17 cellular contexts compared by ENCODE assay signal in genomic region chr17:78419970-78420820, GRCh38. TPM values are rescaled to one million over a fixed set of nuclear protein-coding genes. Genes with fewer than 3 reads are reported as not detected.
DNase-seq lines count a peak whose midpoint lies in the region; ATAC-seq, FAIRE-seq and TF ChIP-seq lines count a peak whose summit lies in the region.
"Had no signal": no experiment of that assay in that cellular context is flagged by ENCODE, and none has a peak within 500 bp of the region (broad histone marks: within the 10 kb centered on the region; RNA-seq: fewer than 3 reads in every experiment).

No MANE protein-coding gene starts in this region.

- H3K18ac ChIP-seq in H1 (ENCODE audit: extremely low read depth, low read length) (no peak overlapping the region), mesenchymal stem cell (ENCODE audit: low read depth in 1 of 2, low read length in 2 of 2) (peak overlapping the region in 1 of 2 experiments; percentile 39)

- peak overlapping the region in 2 of 3 donors; percentile 12 to 72 for H3K27ac Mint-ChIP-seq in CD4-positive, CD25-positive, alpha-beta regulatory T cell

- H3K9ac ChIP-seq in H1 (replicated peaks in 1 of 4; ENCODE audit: extremely low read depth in 1 of 4, low read depth in 3 of 4, low read length in 3 of 4) = no peak overlapping the region
- peak overlapping the region; percentile 32 for H3K9ac ChIP-seq in mesenchymal stem cell (ENCODE audit: low read length)
- H3K9ac ChIP-seq: SK-N-SH had no signal

- H3K36me3 ChIP-seq in CD4-positive, CD25-positive, alpha-beta regulatory T cell (ENCODE audit: control insufficient read depth, insufficient read depth, low read length) = peaks cover 64% of the 10 kb centered on the region
- H3K36me3 ChIP-seq in H1 (ENCODE audit: control insufficient read depth in 2 of 4, insufficient read depth in 4 of 4, low read length in 3 of 4) (peaks cover 11 to 43% (median 28%) of the 10 kb centered on the region in 4 experiments; a peak in 7 of 8 replicates), mesenchymal stem cell (ENCODE audit: control insufficient read depth in 1 of 2, insufficient read depth in 2 of 2, low read depth in 1 of 2, low read length in 2 of 2) (peaks cover 59 to 90% of the 10 kb centered on the region in 2 experiments)

- H4K5ac ChIP-seq in H1 (ENCODE audit: insufficient read length, low read depth, low read length) = no peak overlapping the region

- no peaks in the 10 kb centered on the region; the same call in 1 of the 2 replicates for H3K23me2 ChIP-seq in H1 (ENCODE audit: low read depth, low read length)

- 0 out of 2 replicates have a peak overlapping the region, but pooled peaks have one; percentile 39 for H2BK5ac ChIP-seq in H1 (ENCODE audit: low read depth, low read length)
- H2BK5ac ChIP-seq in mesenchymal stem cell (ENCODE audit: low read depth, low read length, poor library complexity, severe bottlenecking) = no peak overlapping the region

- no peak overlapping the region for H3K4ac ChIP-seq in H1 (replicated peaks; ENCODE audit: insufficient read length, low read depth, low read length)
- H3K4ac ChIP-seq in mesenchymal stem cell (ENCODE audit: low read depth in 1 of 2, low read length in 2 of 2) = peak overlapping the region in 1 of 2 experiments; percentile 24

- H3K4me3 ChIP-seq in A549 = no peak overlapping the region
- no peak overlapping the region for H3K4me3 ChIP-seq in CD4-positive, CD25-positive, alpha-beta regulatory T cell (ENCODE audit: low read depth, low read length)
- no peak overlapping the region for H3K4me3 ChIP-seq in H1 (ENCODE audit: extremely low read depth in 1 of 4, insufficient read depth in 2 of 4, low read depth in 3 of 4, low read length in 4 of 4)
- no peak overlapping the region for H3K4me3 ChIP-seq in mesenchymal stem cell (ENCODE audit: insufficient read depth in 1 of 2, low read depth in 1 of 2, low read length in 2 of 2)

- peaks cover 0 to 17% of the 10 kb centered on the region in 2 experiments; a peak in 2 of 4 replicates for H3K79me2 ChIP-seq in H1 (ENCODE audit: control insufficient read depth in 1 of 2, insufficient read depth in 2 of 2, low read length in 2 of 2)

- no peak overlapping the region for H3K4me3 Mint-ChIP-seq in CD4-positive, CD25-positive, alpha-beta regulatory T cell

- H2BK120ac ChIP-seq in H1 (replicated peaks; ENCODE audit: low read depth, low read length) (no peak overlapping the region), mesenchymal stem cell (ENCODE audit: low read depth, low read length) (no peak overlapping the region)

- TF ChIP-seq POLR2A in A549 (IDR thresholded peaks at IDR 0.05; ENCODE audit: low read length) = no peak
- TF ChIP-seq POLR2A in H1 (IDR thresholded peaks at IDR 0.05; ENCODE audit: control extremely low read depth in 1 of 2, low read depth in 2 of 2, low read length in 2 of 2) = no peak

- no peak overlapping the region for H2BK20ac ChIP-seq in H1 (ENCODE audit: low read length)

- CTCF ChIA-PET in A549 (lab: Yijun Ruan, JAX) = interaction anchor here (0.7 to 12.8 kb wide), 15 partner anchors 16 to 288 kb away, joined by 3 to 388 read pairs (median 26); partner anchors contain the start of gene SOCS3
- CTCF ChIA-PET in H1 (lab: Charles Lee; ENCODE audit: partially characterized antibody) = interaction anchor here (0.7 to 13.7 kb wide), 19 partner anchors 8 to 170 kb away, joined by 3 to 257 read pairs (median 4); partner anchors contain the start of gene SOCS3

- H3K79me1 ChIP-seq in H1 (ENCODE audit: low read depth, low read length) (peaks cover 4% of the 10 kb centered on the region), mesenchymal stem cell (replicated peaks; ENCODE audit: low read length, poor library complexity, severe bottlenecking) (peaks cover 33% of the 10 kb centered on the region)

- peaks cover 4 to 37% (median 13%) of the 10 kb centered on the region in 4 donors for H3K4me1 Mint-ChIP-seq in CD4-positive, CD25-positive, alpha-beta regulatory T cell

- DNase-seq in A549 (ENCODE audit: low read depth in 1 of 2, low spot score in 1 of 2) = no peak
- no peak for DNase-seq in CD4-positive, CD25-positive, alpha-beta regulatory T cell
- DNase-seq in H1 (ENCODE audit: low read depth in 1 of 2, low spot score in 2 of 2) = no peak
- DNase-seq in mesenchymal stem cell = no peak
- no peak for DNase-seq in NCI-H187 (lab: John Stamatoyannopoulos, UW)
- DNase-seq in CD1c-positive myeloid dendritic cell (ENCODE audit: extremely low spot score) = no peak
- DNase-seq: CD8-positive, alpha-beta memory T cell; GDM1; SK-N-SH; stimulated activated CD4-positive, alpha-beta T cell treated with anti-CD3 and anti-CD28 coated beads, Interleukin-4, amount 100 ng/mL, for 1 hour; stimulated activated naive CD4-positive, alpha-beta T cell had no signal

- H3K27me3 Mint-ChIP-seq in CD4-positive, CD25-positive, alpha-beta regulatory T cell = no peaks in the 10 kb centered on the region
- H3K27me3 Mint-ChIP-seq: CD8-positive, alpha-beta memory T cell had no signal

- TF ChIP-seq CTCF in A549 (IDR thresholded peaks at IDR 0.05) = no peak
- TF ChIP-seq CTCF in H1 (IDR thresholded peaks at IDR 0.05; ENCODE audit: control extremely low read depth in 1 of 3, insufficient read depth in 1 of 3, low read depth in 1 of 3, low read length in 3 of 3) = no peak

- H2AK5ac ChIP-seq in H1 (ENCODE audit: low read depth, low read length) = no peak overlapping the region
- H2AK5ac ChIP-seq in mesenchymal stem cell (ENCODE audit: low read length, severe bottlenecking) = peak overlapping the region; percentile 43

- H2BK12ac ChIP-seq in H1 (ENCODE audit: low read depth, low read length) = no peak overlapping the region
- peak overlapping the region in 1 of 2 experiments; percentile 65 for H2BK12ac ChIP-seq in mesenchymal stem cell (ENCODE audit: low read length in 2 of 2)

- no peak overlapping the region for H3K14ac ChIP-seq in H1 (ENCODE audit: insufficient read length)
- no peak overlapping the region for H3K14ac ChIP-seq in mesenchymal stem cell (ENCODE audit: low read length in 2 of 2)

- H3K27me3 ChIP-seq in CD4-positive, CD25-positive, alpha-beta regulatory T cell (ENCODE audit: control insufficient read depth, insufficient read depth, low read length) = no peaks in the 10 kb centered on the region
- no peaks in the 10 kb centered on the region for H3K27me3 ChIP-seq in H1 (replicated peaks in 1 of 4; ENCODE audit: control insufficient read depth in 3 of 4, extremely low read depth in 1 of 4, insufficient read depth in 3 of 4, low read length in 3 of 4)
- H3K27me3 ChIP-seq in mesenchymal stem cell (ENCODE audit: control insufficient read depth in 1 of 2, insufficient read depth in 1 of 2, low read length in 2 of 2) = no peaks in the 10 kb centered on the region

- no peak overlapping the region for H2BK15ac ChIP-seq in H1 (ENCODE audit: low read length)
- peak overlapping the region; percentile 15 for H2BK15ac ChIP-seq in mesenchymal stem cell (ENCODE audit: low read depth, poor library complexity, severe bottlenecking)

- H3K23ac ChIP-seq in H1 (ENCODE audit: insufficient read length) = no peak overlapping the region
- no peak overlapping the region for H3K23ac ChIP-seq in mesenchymal stem cell (ENCODE audit: low read length in 2 of 2)

- H4K91ac ChIP-seq in H1 (replicated peaks; ENCODE audit: insufficient read length, low read length) (no peak overlapping the region), mesenchymal stem cell (ENCODE audit: low read length) (peak overlapping the region; percentile 61)

- ATAC-seq in A549 = no peak
- no peak for ATAC-seq in CD4-positive, CD25-positive, alpha-beta regulatory T cell (ENCODE audit: low read depth in 2 of 2)
- no peak for ATAC-seq in GM19023 (IDR thresholded peaks at IDR 0.05; ENCODE audit: unreplicated experiment)
- no peak for ATAC-seq in HG02642 (IDR thresholded peaks at IDR 0.05; ENCODE audit: poor library complexity, unreplicated experiment)
- ATAC-seq: activated CD4-positive, CD25-positive, alpha-beta regulatory T cell treated with anti-CD3 and anti-CD28 coated beads, Interleukin-2, amount 50 U/mL, for 24 hours; HCT116 had no signal

- H3K9me3 ChIP-seq in A549 = no peaks in the 10 kb centered on the region
- no peaks in the 10 kb centered on the region for H3K9me3 ChIP-seq in CD4-positive, CD25-positive, alpha-beta regulatory T cell (ENCODE audit: control insufficient read depth in 2 of 2, low read length in 2 of 2)
- H3K9me3 ChIP-seq in H1 (ENCODE audit: insufficient read depth in 2 of 2, low read depth in 1 of 2, low read length in 1 of 2) = no peaks in the 10 kb centered on the region
- no peaks in the 10 kb centered on the region for H3K9me3 ChIP-seq in mesenchymal stem cell (ENCODE audit: control insufficient read depth, low read length)
- H3K9me3 ChIP-seq: SK-N-SH had no signal

- H3K4me1 ChIP-seq in A549 = peaks cover 38% of the 10 kb centered on the region
- peaks cover 3% of the 10 kb centered on the region for H3K4me1 ChIP-seq in CD4-positive, CD25-positive, alpha-beta regulatory T cell (ENCODE audit: control insufficient read depth, insufficient read depth, low read length, poor library complexity, severe bottlenecking)
- peaks cover 0 to 7% (median 0%) of the 10 kb centered on the region in 4 experiments; a peak in 3 of 7 replicates for H3K4me1 ChIP-seq in H1 (replicated peaks in 1 of 4; ENCODE audit: control insufficient read depth in 3 of 4, insufficient read depth in 4 of 4, low read length in 3 of 4)
- peaks cover 42% of the 10 kb centered on the region for H3K4me1 ChIP-seq in mesenchymal stem cell (ENCODE audit: control insufficient read depth, insufficient read depth, low read depth, low read length)

- no peak for FAIRE-seq in A549 (lab: Jason Lieb, UNC)
- no peak for FAIRE-seq in H1 (lab: Jason Lieb, UNC)
- FAIRE-seq: GM18507 had no signal

- H4K8ac ChIP-seq in H1 (ENCODE audit: extremely low read depth, insufficient read depth, low read length) = peak overlapping the region; percentile 78; the same call in 1 of the 2 replicates
- H4K8ac ChIP-seq in mesenchymal stem cell (ENCODE audit: low read length) = peak overlapping the region; percentile 66

- no peak overlapping the region for H3K56ac ChIP-seq in H1 (replicated peaks; ENCODE audit: insufficient read length, low read depth, low read length)

- TF ChIP-seq EP300 in A549 (IDR thresholded peaks at IDR 0.05) (no peak), H1 (IDR thresholded peaks at IDR 0.05; ENCODE audit: borderline replicate concordance in 1 of 2, low read depth in 2 of 2, low read length in 2 of 2) (no peak)

- peak overlapping the region; percentile 62 for H3K4me2 ChIP-seq in A549
- H3K4me2 ChIP-seq in H1 (ENCODE audit: insufficient read depth in 1 of 2, low read depth in 2 of 2, low read length in 2 of 2) = no peak overlapping the region
- H3K4me2 ChIP-seq in mesenchymal stem cell (ENCODE audit: low read length, poor library complexity, severe bottlenecking) = no peak overlapping the region
- H3K4me2 ChIP-seq: SK-N-SH had no signal

- H4K20me1 ChIP-seq in H1 (replicated peaks in 1 of 2; ENCODE audit: control insufficient read depth in 1 of 2, insufficient read depth in 2 of 2, low read length in 2 of 2) = peaks cover 10 to 11% of the 10 kb centered on the region in 2 experiments

- H2AFZ ChIP-seq in H1 (ENCODE audit: low read length) (no peak overlapping the region), mesenchymal stem cell (ENCODE audit: low read depth, low read length) (no peak overlapping the region)

- H3K9me3 Mint-ChIP-seq in CD4-positive, CD25-positive, alpha-beta regulatory T cell = no peaks in the 10 kb centered on the region
- H3K9me3 Mint-ChIP-seq: CD8-positive, alpha-beta memory T cell had no signal

- POLR2A ChIA-PET in A549 (lab: Yijun Ruan, JAX) = interaction anchor here (1.7 to 2.3 kb wide), 2 partner anchors 60 to 62 kb away, joined by 5 to 24 read pairs; partner anchors contain the start of gene SOCS3
- POLR2A ChIA-PET in H1 (lab: Charles Lee; ENCODE audit: partially characterized antibody) = interaction anchor here (0.9 to 1.2 kb wide), 2 partner anchors 24 to 62 kb away, joined by 4 read pairs; no protein-coding TSS in a partner anchor

- TF ChIP-seq RAD21 in A549 (conservative IDR thresholded peaks at IDR 0.05 in 1 of 2, IDR thresholded peaks at IDR 0.05 in 1 of 2) (no peak), H1 (IDR thresholded peaks at IDR 0.05 in 1 of 2, conservative IDR thresholded peaks at IDR 0.05 in 1 of 2; ENCODE audit: low read depth in 2 of 2, low read length in 2 of 2) (no peak)

- WGBS in A549 (ENCODE audit: missing lambda C conversion rate) = 89% methylated on average over 22 of the region's 22 CpGs
- WGBS in H1 (ENCODE audit: extremely low coverage in 1 of 2, insufficient coverage in 1 of 2, insufficient read length in 1 of 2, insufficient replicate concordance in 2 of 2, low coverage in 1 of 2, low lambda C conversion rate in 2 of 2, missing lambda C conversion rate in 1 of 2), 2 experiments = 84% methylated on average over 20 of the region's 22 CpGs; no CpG with 5 or more reads in 1 of the 2 experiments
- WGBS in mesenchymal stem cell = 89% methylated on average over 21 of the region's 22 CpGs

- H3K27ac ChIP-seq in A549 (peak overlapping the region in 1 of 2 experiments; percentile 78; a peak in 3 of 6 replicates), H1 (ENCODE audit: low read depth, low read length) (no peak overlapping the region), mesenchymal stem cell (ENCODE audit: low read length, poor library complexity, severe bottlenecking) (no peak overlapping the region)
- H3K27ac ChIP-seq in CD4-positive, CD25-positive, alpha-beta regulatory T cell (ENCODE audit: insufficient read depth, low read length, poor library complexity, severe bottlenecking) = no peak overlapping the region
- H3K27ac ChIP-seq: epithelial cell of prostate had no signal

- H3K36me3 Mint-ChIP-seq in CD4-positive, CD25-positive, alpha-beta regulatory T cell = peaks cover 31% of the 10 kb centered on the region

RNA-seq across cellular contexts. Expression of gene PGS1, which starts 41.7 kb away (rescaled TPM):
- polyA plus RNA-seq in A549 (2011; rRNA removed) = 29.5 and 29.6 TPM in 2 replicates
- 41.5 and 50.7 TPM in 2 replicates for polyA plus RNA-seq in A549 (2012; cell fraction: cytosol; rRNA removed)
- 111 and 113 TPM in 2 replicates for polyA plus RNA-seq in A549 (2012; cell fraction: nucleus; rRNA removed)
- 23.4 to 27.0 TPM (median 23.7 TPM) in 3 replicates for polyA plus RNA-seq in A549 (2017; fragmentation: RNase III; extraction: RNeasy Plus Mini Kit Qiagen cat#74134 plus additional on column Dnase treatment)
- 40.0 and 45.8 TPM in 2 replicates for polyA minus RNA-seq in A549 (2011; rRNA and poly(A)+ RNA removed)
- total RNA-seq in CD4-positive, CD25-positive, alpha-beta regulatory T cell = 50.1 TPM
- 10 to 100 TPM; 29.6 to 35.4 (median 31.5) TPM for polyA plus RNA-seq in CD4-positive, CD25-positive, alpha-beta regulatory T cell
- total RNA-seq in H1 (2021; fragmentation: NEBNext Ultra II Directional; extraction: Animal tissue kit (Norgen Biotek cat#: 25700)) = 56.7 and 60.0 TPM in 2 replicates
- 46.7 and 69.3 TPM in 2 replicates for polyA plus RNA-seq in H1 (2011; rRNA removed)
- 69.5 TPM for polyA plus RNA-seq in H1 (2011; cell fraction: cytosol; rRNA removed)
- 180 TPM for polyA plus RNA-seq in H1 (2011; cell fraction: nucleus; rRNA removed)
- 38.8 to 53.2 TPM (median 48.6 TPM) in 4 replicates for polyA plus RNA-seq in H1 (2012, experiment 1 of 2)
- polyA plus RNA-seq in H1 (2012, experiment 2 of 2) = 42.4 TPM
- polyA plus RNA-seq in H1 (2013, experiment 1 of 2) = 34.5 TPM
- 33.4 TPM for polyA plus RNA-seq in H1 (2013, experiment 2 of 2)
- 49.7 and 65.7 TPM in 2 replicates for polyA minus RNA-seq in H1 (2011; rRNA and poly(A)+ RNA removed)
- 37.5 TPM for polyA minus RNA-seq in H1 (2011; cell fraction: cytosol; rRNA and poly(A)+ RNA removed)
- 62.2 TPM for polyA minus RNA-seq in H1 (2011; cell fraction: nucleus; rRNA and poly(A)+ RNA removed)
- 21.8 TPM for polyA plus RNA-seq in mesenchymal stem cell (2013, experiment 1 of 2)
- polyA plus RNA-seq in mesenchymal stem cell (2013, experiment 2 of 2) = 22.1 TPM
